ENCODE assay signal across 13 cellular contexts in genomic region chr1:209822706-209823105, GRCh38. TPM values are rescaled to one million over a fixed set of nuclear protein-coding genes. Genes with fewer than 3 reads are reported as not detected.
DNase-seq lines count a peak whose midpoint lies in the region; ATAC-seq and TF ChIP-seq lines count a peak whose summit lies in the region.
"Had no signal": no experiment of that assay in that cellular context is flagged by ENCODE, and none has a peak within 500 bp of the region (broad histone marks: within the 10 kb centered on the region; RNA-seq: fewer than 3 reads in every experiment).

No MANE protein-coding gene starts in this region.

- no peak overlapping the region for H3K27ac Mint-ChIP-seq in glutamatergic neuron (ENCODE audit: unreplicated experiment)
- H3K27ac Mint-ChIP-seq: CD8-positive, alpha-beta T cell had no signal

- TF ChIP-seq CTCF in SK-N-SH (IDR thresholded peaks at IDR 0.05) (no peak), PC-9 (conservative IDR thresholded peaks at IDR 0.05) (no peak), smooth muscle cell (IDR thresholded peaks at IDR 0.05; ENCODE audit: borderline replicate concordance, insufficient read depth, poor library complexity, severe bottlenecking) (no peak), glutamatergic neuron (IDR thresholded peaks at IDR 0.05; ENCODE audit: partially characterized antibody, unreplicated experiment) (no peak)

- no peaks in the 10 kb centered on the region for H3K9me2 ChIP-seq in SK-N-SH
- H3K9me2 ChIP-seq in PC-9 (ENCODE audit: insufficient read depth), result no peaks in the 10 kb centered on the region

- no peak overlapping the region for H3K4me3 Mint-ChIP-seq in glutamatergic neuron (ENCODE audit: unreplicated experiment)
- H3K4me3 Mint-ChIP-seq: CD8-positive, alpha-beta T cell had no signal

- no TSS peak for BruUV-seq in PC-9 (replicated peaks; lab: Mats Ljungman, UMichigan)

- no peak overlapping the region for H3K4me3 ChIP-seq in SK-N-SH (ENCODE audit: low read depth in 2 of 2, low read length in 1 of 2)
- no peak overlapping the region for H3K4me3 ChIP-seq in PC-9
- H3K4me3 ChIP-seq in smooth muscle cell, result no peak overlapping the region
- H3K4me3 ChIP-seq: MG63 had no signal

- H3K36me3 ChIP-seq in SK-N-SH (replicated peaks in 1 of 2; ENCODE audit: control insufficient read depth in 1 of 2, insufficient read depth in 2 of 2, low read length in 1 of 2) (no peaks in the 10 kb centered on the region), PC-9 (ENCODE audit: low read depth) (no peaks in the 10 kb centered on the region), smooth muscle cell (ENCODE audit: low read depth) (no peaks in the 10 kb centered on the region)
- H3K36me3 ChIP-seq: breast epithelium, MG63 had no signal

- H3K79me2 ChIP-seq in SK-N-SH (ENCODE audit: insufficient read depth), result no peaks in the 10 kb centered on the region
- H3K79me2 ChIP-seq in PC-9 (ENCODE audit: low read depth), result no peaks in the 10 kb centered on the region
- H3K79me2 ChIP-seq in smooth muscle cell (ENCODE audit: low read depth), result no peaks in the 10 kb centered on the region

- POLR2A ChIA-PET in SK-N-SH (lab: Yijun Ruan, JAX) (no interaction called here), PC-9 (lab: Charles Lee; ENCODE audit: unreplicated experiment) (no interaction called here)

- peak overlapping the region in 1 of 2 experiments; percentile 96; a peak in 2 of 4 replicates for H3K27ac ChIP-seq in SK-N-SH (ENCODE audit: low read depth in 2 of 2, low read length in 1 of 2)
- H3K27ac ChIP-seq in PC-9, result no peak overlapping the region
- peak overlapping the region; percentile 99 for H3K27ac ChIP-seq in epithelial cell of prostate
- peak overlapping the region; percentile 52 for H3K27ac ChIP-seq in smooth muscle cell (ENCODE audit: low read depth)

- peaks cover 40% of the 10 kb centered on the region for H3F3A ChIP-seq in SK-N-SH (replicated peaks; ENCODE audit: insufficient read depth)
- H3F3A ChIP-seq in PC-9 (ENCODE audit: insufficient read depth, low read depth), result peaks cover 13% of the 10 kb centered on the region; the same call in 1 of the 2 replicates
- H3F3A ChIP-seq in smooth muscle cell (ENCODE audit: low read depth), result no peaks in the 10 kb centered on the region

- H3K27me3 Mint-ChIP-seq in glutamatergic neuron (ENCODE audit: unreplicated experiment), result no peaks in the 10 kb centered on the region

- WGBS in SK-N-SH (ENCODE audit: low lambda C conversion rate), result 78% methylated on average over 7 of the region's 7 CpGs
- WGBS in smooth muscle cell (ENCODE audit: low lambda C conversion rate), result 70% methylated on average over 7 of the region's 7 CpGs

- DNase-seq in SK-N-SH (no peak), PC-9 (no peak), epithelial cell of prostate (ENCODE audit: low read depth, low spot score) (no peak), smooth muscle cell (lab: John Stamatoyannopoulos, UW; ENCODE audit: unreplicated experiment) (no peak), NCI-H2081 (lab: John Stamatoyannopoulos, UW) (no peak), glutamatergic neuron (no peak), mesenteric fat pad (ENCODE audit: low spot score) (no peak)
- DNase-seq: 8988T, MG63 had no signal

- no peak; the same call in 2 of the 3 replicates for ATAC-seq in SK-N-SH treated with all-trans-retinoic acid at 6 μM for 48 hours

- no peaks in the 10 kb centered on the region for H3K9me3 Mint-ChIP-seq in glutamatergic neuron (ENCODE audit: unreplicated experiment)
- H3K9me3 Mint-ChIP-seq: CD8-positive, alpha-beta T cell had no signal

- CTCF ChIA-PET in SK-N-SH (lab: Yijun Ruan, JAX) (interaction anchor here (0.5 to 4.1 kb wide), 46 partner anchors 8 to 724 kb away, joined by 3 to 78 read pairs (median 4); partner anchors contain the start of genes C1orf74, IRF6 and LAMB3), PC-9 (lab: Charles Lee) (interaction anchor here (0.6 to 1.7 kb wide), 6 partner anchors 15 to 233 kb away, joined by 3 to 12 read pairs (median 4); partner anchors contain the start of gene IRF6)

- H3K9ac ChIP-seq in SK-N-SH (peak overlapping the region; percentile 78; the same call in 1 of the 2 replicates), smooth muscle cell (ENCODE audit: low read depth) (no peak overlapping the region)

- H3K4me1 ChIP-seq in SK-N-SH (ENCODE audit: control insufficient read depth in 1 of 2, insufficient read depth in 2 of 2, low read depth in 1 of 2, low read length in 1 of 2) (peaks cover 3 to 9% of the 10 kb centered on the region in 2 experiments; a peak in 2 of 4 replicates), PC-9 (replicated peaks; ENCODE audit: insufficient read depth) (peaks cover 4% of the 10 kb centered on the region; the same call in 1 of the 2 replicates), smooth muscle cell (ENCODE audit: low read depth) (no peaks in the 10 kb centered on the region)
- H3K4me1 ChIP-seq: breast epithelium had no signal

- intact Hi-C loops in PC-9 (cut with micrococcal nuclease; ENCODE audit: unreplicated experiment), result loop anchor here (5.0 to 10.0 kb wide), 2 partner anchors 75 to 248 kb away; no protein-coding TSS in a partner anchor

- no peaks in the 10 kb centered on the region for H3K36me3 Mint-ChIP-seq in glutamatergic neuron (ENCODE audit: unreplicated experiment)
- H3K36me3 Mint-ChIP-seq: CD8-positive, alpha-beta T cell had no signal

- peaks cover 3% of the 10 kb centered on the region for H3K4me1 Mint-ChIP-seq in glutamatergic neuron (ENCODE audit: low read depth, unreplicated experiment)

- H3K27me3 ChIP-seq in SK-N-SH (ENCODE audit: insufficient read depth) (no peaks in the 10 kb centered on the region), PC-9 (ENCODE audit: insufficient read depth, low read depth) (no peaks in the 10 kb centered on the region), smooth muscle cell (ENCODE audit: low read depth) (peaks cover 9% of the 10 kb centered on the region)
- H3K27me3 ChIP-seq: breast epithelium, MG63 had no signal

- H4K20me1 ChIP-seq in SK-N-SH (ENCODE audit: insufficient read depth) (no peaks in the 10 kb centered on the region), PC-9 (ENCODE audit: insufficient read depth) (no peaks in the 10 kb centered on the region), smooth muscle cell (ENCODE audit: low read depth) (no peaks in the 10 kb centered on the region)

- H3K9me3 ChIP-seq in SK-N-SH (no peaks in the 10 kb centered on the region), PC-9 (ENCODE audit: insufficient read depth, low read depth) (no peaks in the 10 kb centered on the region), smooth muscle cell (replicated peaks; ENCODE audit: low read depth) (no peaks in the 10 kb centered on the region)
- H3K9me3 ChIP-seq: breast epithelium, MG63 had no signal

- TF ChIP-seq EP300 in SK-N-SH (IDR thresholded peaks at IDR 0.05; ENCODE audit: borderline replicate concordance in 1 of 2, low read depth in 1 of 2, low read length in 1 of 2), result no peak

- H3K4me2 ChIP-seq in SK-N-SH, result peak overlapping the region; percentile 36; the same call in 1 of the 2 replicates
- H3K4me2 ChIP-seq in PC-9, result peak overlapping the region; percentile 25; the same call in 1 of the 2 replicates
- peak overlapping the region; percentile 10 for H3K4me2 ChIP-seq in smooth muscle cell

- H2AFZ ChIP-seq in SK-N-SH (ENCODE audit: low read depth) (peak overlapping the region; percentile 25; the same call in 1 of the 2 replicates), PC-9 (no peak overlapping the region), smooth muscle cell (ENCODE audit: low read depth) (peak overlapping the region; percentile 29)

- TF ChIP-seq RAD21 in SK-N-SH (IDR thresholded peaks at IDR 0.05; ENCODE audit: low read length), result no peak

TF ChIP-seq in SK-N-SH, 30 proteins besides CTCF, POLR2A, EP300 and RAD21 (continues in another document):
- TF ChIP-seq NFIC (IDR thresholded peaks at IDR 0.05; ENCODE audit: borderline replicate concordance) (no peak), RCOR1 (IDR thresholded peaks at IDR 0.05; ENCODE audit: low read length) (no peak), TAF1 (IDR thresholded peaks at IDR 0.05; ENCODE audit: borderline replicate concordance, low read depth, low read length) (no peak)

TF ChIP-seq in SK-N-SH treated with all-trans-retinoic acid at 6 μM for 48 hours, 23 proteins besides CTCF, POLR2A, EP300 and RAD21:
- no peak for TF ChIP-seq GLIS3 (CRISPR knock-in tag; IDR thresholded peaks at IDR 0.05)
TF ChIP-seq in SK-N-SH treated with all-trans-retinoic acid at 6 μM for 48 hours: peak in this region for 0.

RNA-seq across cellular contexts. Expression of gene UTP25, which starts 5.1 kb away (rescaled TPM):
- polyA plus RNA-seq in SK-N-SH (2012; rRNA removed) (6.3 and 9.3 TPM in 2 replicates), smooth muscle cell (2.3 and 2.9 TPM in 2 replicates)
- polyA plus RNA-seq in SK-N-SH (2012; cell fraction: cytosol; rRNA removed), result 6.3 and 7.1 TPM in 2 replicates
- polyA plus RNA-seq in SK-N-SH (2012; cell fraction: nucleus; rRNA removed), result 8.9 and 16.0 TPM in 2 replicates
- total RNA-seq in PC-9 (2021) (8.2 and 9.3 TPM in 2 replicates), smooth muscle cell (5.2 and 6.2 TPM in 2 replicates), glutamatergic neuron (ENCODE audit: unreplicated experiment) (4.6 TPM), mesenteric fat pad (7.3 TPM)

RNA-seq across cellular contexts. Expression of gene IRF6, which starts 16.8 kb away (rescaled TPM):
- polyA plus RNA-seq in SK-N-SH (2012; rRNA removed) (0.94 and 1.6 TPM in 2 replicates), smooth muscle cell (18.1 and 57.4 TPM in 2 replicates)
- 0.77 and 1.0 TPM in 2 replicates for polyA plus RNA-seq in SK-N-SH (2012; cell fraction: cytosol; rRNA removed)
- 1.6 and 3.0 TPM in 2 replicates for polyA plus RNA-seq in SK-N-SH (2012; cell fraction: nucleus; rRNA removed)
- total RNA-seq in PC-9 (2021) (46.5 and 50.9 TPM in 2 replicates), smooth muscle cell (52.3 and 59.6 TPM in 2 replicates), glutamatergic neuron (ENCODE audit: unreplicated experiment) (0.47 TPM), mesenteric fat pad (0.74 TPM)
- total RNA-seq: G401 had no signal

RNA-seq across cellular contexts. Expression of gene C1orf74, which starts 38.3 kb away (rescaled TPM):
- polyA plus RNA-seq in SK-N-SH (2012; rRNA removed) (1.5 and 2.1 TPM in 2 replicates), smooth muscle cell (1.0 and 3.8 TPM in 2 replicates)
- polyA plus RNA-seq in SK-N-SH (2012; cell fraction: cytosol; rRNA removed), result 1.7 and 1.9 TPM in 2 replicates
- polyA plus RNA-seq in SK-N-SH (2012; cell fraction: nucleus; rRNA removed), result 1.4 and 2.2 TPM in 2 replicates
- total RNA-seq in PC-9 (2021) (4.1 and 5.0 TPM in 2 replicates), smooth muscle cell (5.0 and 10.6 TPM in 2 replicates), glutamatergic neuron (ENCODE audit: unreplicated experiment) (2.3 TPM), mesenteric fat pad (1.2 TPM)

Comparison
In these comparisons a context has a peak if more than half of its experiments do, and no peak if none do; other contexts are left out.
1. RNA of gene IRF6, which starts 16.8 kb away (total RNA-seq): 52.3 to 59.6 TPM in smooth muscle cell and 46.5 to 50.9 TPM in PC-9; 0.74 TPM in mesenteric fat pad (single experiment) and 0.47 TPM in glutamatergic neuron (single experiment); every median in the first group is over 10 times any median in the second.
2. Peak in every context shown above with its lines, with median percentiles within 50 percentile points of each other: H3K4me2 ChIP-seq.